ENCODE assay signal across 11 cellular contexts in the genomic region with DNA sequence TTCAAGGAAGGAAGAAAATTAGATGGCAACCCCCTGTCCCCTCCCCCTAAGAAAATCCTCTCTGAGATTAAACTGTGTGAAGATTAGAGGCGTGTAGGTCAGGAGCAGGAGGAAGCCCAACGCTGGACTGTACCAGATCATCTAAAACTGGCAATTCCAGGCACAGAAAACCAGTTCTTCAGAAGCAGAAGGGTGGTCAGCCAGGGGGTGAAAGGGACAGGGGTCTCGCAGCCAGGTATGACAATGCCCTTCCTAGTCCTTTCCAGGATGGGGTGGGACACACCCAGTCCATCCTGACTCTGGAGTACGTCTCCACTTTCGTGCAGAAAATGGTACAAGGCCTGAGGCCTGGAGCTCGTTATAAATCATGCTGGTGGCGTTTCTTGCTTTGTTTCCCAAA. TPM values are rescaled to one million over a fixed set of nuclear protein-coding genes. Genes with fewer than 3 reads are reported as not detected.
A peak's percentile ranks its signal among the peaks of the same experiment; 100 is the strongest.
DNase-seq lines count a peak whose midpoint lies in the region; ATAC-seq and TF ChIP-seq lines count a peak whose summit lies in the region.
"Had no signal": no experiment of that assay in that cellular context is flagged by ENCODE, and none has a peak within 500 bp of the region (broad histone marks: within the 10 kb centered on the region; RNA-seq: fewer than 3 reads in every experiment).

No MANE protein-coding gene starts in this region.

- CTCF ChIA-PET in activated CD4-positive, alpha-beta memory T cell treated with anti-CD3 and anti-CD28 coated beads, Interleukin-2, amount 10 ng/mL, durations not matched to agents 7 days and 5 days (lab: Charles Lee), result interaction anchor here (1.0 to 3.1 kb wide), 2 partner anchors 115 to 132 kb away, joined by 4 to 20 read pairs; no protein-coding TSS in a partner anchor

- H3K27me3 ChIP-seq in DND-41 (ENCODE audit: insufficient read depth, low read length, poor library complexity), result no peaks in the 10 kb centered on the region
- H3K27me3 ChIP-seq: pancreas had no signal

- POLR2A ChIA-PET in activated CD4-positive, alpha-beta memory T cell treated with anti-CD3 and anti-CD28 coated beads, Interleukin-2, amount 10 ng/mL, durations not matched to agents 7 days and 5 days (lab: Charles Lee), result interaction anchor here (1.0 to 7.9 kb wide), 8 partner anchors 6 to 136 kb away, joined by 3 to 333 read pairs (median 76); partner anchors contain the start of gene N4BP2
- POLR2A ChIA-PET in naive thymus-derived CD8-positive, alpha-beta T cell (lab: Charles Lee), result interaction anchor here (1.1 to 8.8 kb wide), 9 partner anchors 16 to 118 kb away, joined by 3 to 244 read pairs (median 76); no protein-coding TSS in a partner anchor

- no peak for DNase-seq in DND-41
- DNase-seq in activated CD4-positive, alpha-beta memory T cell treated with anti-CD3 and anti-CD28 coated beads, Interleukin-2, amount 10 ng/mL, durations not matched to agents 7 days and 5 days, result no peak
- DNase-seq in naive thymus-derived CD8-positive, alpha-beta T cell, result no peak
- DNase-seq in SIG-M5 treated with dmso at 0.1 percent for 504 hours (lab: John Stamatoyannopoulos, UW; ENCODE audit: unreplicated experiment), result no peak
- DNase-seq in cardiac septum (ENCODE audit: low spot score), result no peak
- DNase-seq in SW480 (ENCODE audit: low spot score), result no peak
- DNase-seq: DMS79, pancreas had no signal

- H2AFZ ChIP-seq in DND-41 (ENCODE audit: low read depth, low read length), result no peak overlapping the region

- peak overlapping the region; percentile 98 for H3K27ac ChIP-seq in DND-41 (ENCODE audit: low read length)
- H3K27ac ChIP-seq: pancreas had no signal

- no peak for TF ChIP-seq CTCF in DND-41 (IDR thresholded peaks at IDR 0.05; ENCODE audit: borderline replicate concordance, extremely low read depth, low read length, poor library complexity, severe bottlenecking)

- peaks cover 17% of the 10 kb centered on the region for H3K36me3 Mint-ChIP-seq in activated CD4-positive, alpha-beta memory T cell treated with anti-CD3 and anti-CD28 coated beads, Interleukin-2, amount 10 ng/mL, durations not matched to agents 7 days and 5 days (ENCODE audit: low read depth)
- H3K36me3 Mint-ChIP-seq in naive thymus-derived CD8-positive, alpha-beta T cell, result peaks cover 8 to 12% (median 9%) of the 10 kb centered on the region in 3 donors

- ATAC-seq in DND-41 (ENCODE audit: insufficient read depth, low read depth) (peak; percentile 2; the same call in 2 of the 3 replicates), GM21423 (IDR thresholded peaks at IDR 0.05; ENCODE audit: unreplicated experiment) (peak; percentile 0), HG02938 (IDR thresholded peaks at IDR 0.05; ENCODE audit: unreplicated experiment) (no peak)
- no peak for ATAC-seq in naive thymus-derived CD8-positive, alpha-beta T cell
- ATAC-seq: pancreas had no signal

- H3K9me3 Mint-ChIP-seq in activated CD4-positive, alpha-beta memory T cell treated with anti-CD3 and anti-CD28 coated beads, Interleukin-2, amount 10 ng/mL, durations not matched to agents 7 days and 5 days, result no peaks in the 10 kb centered on the region
- H3K9me3 Mint-ChIP-seq in naive thymus-derived CD8-positive, alpha-beta T cell, result peaks cover 0 to 5% (median 0%) of the 10 kb centered on the region in 9 donors

- peak overlapping the region; percentile 86 for H3K9ac ChIP-seq in DND-41 (ENCODE audit: low read depth, low read length)

- peaks cover 7% of the 10 kb centered on the region for H4K20me1 ChIP-seq in DND-41 (ENCODE audit: insufficient read depth, low read length)

- H3K4me2 ChIP-seq in DND-41 (ENCODE audit: insufficient read depth, low read length), result peak overlapping the region; percentile 74

- H3K9me3 ChIP-seq in DND-41 (ENCODE audit: insufficient read depth, low read length, severe bottlenecking), result no peaks in the 10 kb centered on the region
- H3K9me3 ChIP-seq: pancreas had no signal

- peaks cover 72% of the 10 kb centered on the region for H3K4me1 ChIP-seq in DND-41 (ENCODE audit: insufficient read depth, low read length)

- peaks cover 67% of the 10 kb centered on the region for H3K4me1 Mint-ChIP-seq in activated CD4-positive, alpha-beta memory T cell treated with anti-CD3 and anti-CD28 coated beads, Interleukin-2, amount 10 ng/mL, durations not matched to agents 7 days and 5 days
- peaks cover 37 to 85% (median 76%) of the 10 kb centered on the region in 4 donors for H3K4me1 Mint-ChIP-seq in naive thymus-derived CD8-positive, alpha-beta T cell

- H3K36me3 ChIP-seq in DND-41 (ENCODE audit: insufficient read depth, low read length), result peaks cover 11% of the 10 kb centered on the region
- H3K36me3 ChIP-seq: pancreas had no signal

- H3K4me3 ChIP-seq in DND-41 (ENCODE audit: low read depth in 1 of 2, low read length in 2 of 2), result peak overlapping the region; percentile 40 to 84; a peak in 3 of 4 replicates
- H3K4me3 ChIP-seq: pancreas had no signal

- no peaks in the 10 kb centered on the region for H3K27me3 Mint-ChIP-seq in activated CD4-positive, alpha-beta memory T cell treated with anti-CD3 and anti-CD28 coated beads, Interleukin-2, amount 10 ng/mL, durations not matched to agents 7 days and 5 days
- peaks cover 0 to 1% (median 0%) of the 10 kb centered on the region in 5 donors for H3K27me3 Mint-ChIP-seq in naive thymus-derived CD8-positive, alpha-beta T cell

- intact Hi-C loops in cardiac septum (cut with DNase I), result no loop called here

- H3K4me3 Mint-ChIP-seq in activated CD4-positive, alpha-beta memory T cell treated with anti-CD3 and anti-CD28 coated beads, Interleukin-2, amount 10 ng/mL, durations not matched to agents 7 days and 5 days, result peak overlapping the region; percentile 97
- H3K4me3 Mint-ChIP-seq in naive thymus-derived CD8-positive, alpha-beta T cell, result peak overlapping the region; percentile 86 to 100 (median 98)

- H3K79me2 ChIP-seq in DND-41 (ENCODE audit: insufficient read depth, low read length), result peaks cover 97% of the 10 kb centered on the region

- peak overlapping the region; percentile 99 for H3K27ac Mint-ChIP-seq in activated CD4-positive, alpha-beta memory T cell treated with anti-CD3 and anti-CD28 coated beads, Interleukin-2, amount 10 ng/mL, durations not matched to agents 7 days and 5 days
- peak overlapping the region; percentile 94 to 100 (median 99) for H3K27ac Mint-ChIP-seq in naive thymus-derived CD8-positive, alpha-beta T cell

RNA-seq across cellular contexts. Expression of gene RHOH, which starts 3.3 kb away (rescaled TPM):
- total RNA-seq in activated CD4-positive, alpha-beta memory T cell treated with anti-CD3 and anti-CD28 coated beads, Interleukin-2, amount 10 ng/mL, durations not matched to agents 7 days and 5 days, result 100 to 1,000 TPM; 125 to 126 TPM
- 100 to 1,000 TPM; 233 to 249 TPM for total RNA-seq in naive thymus-derived CD8-positive, alpha-beta T cell
- polyA plus RNA-seq in naive thymus-derived CD8-positive, alpha-beta T cell, result 100 to 1,000 TPM; 328 to 416 (median 383) TPM
- 0.78 TPM for total RNA-seq in cardiac septum
- total RNA-seq: SK-MEL-5 had no signal

Comparison
In these comparisons a context has a peak if more than half of its experiments do, and no peak if none do; other contexts are left out.
1. ATAC-seq: peak in DND-41 (single experiment) and GM21423 (single experiment); none in naive thymus-derived CD8-positive, alpha-beta T cell (0 of 2) and HG02938 (single experiment).
2. RNA of gene RHOH, which starts 3.3 kb away (total RNA-seq): 233 to 249 TPM in naive thymus-derived CD8-positive, alpha-beta T cell and 125 to 126 TPM in activated CD4-positive, alpha-beta memory T cell treated with anti-CD3 and anti-CD28 coated beads, Interleukin-2, amount 10 ng/mL, durations not matched to agents 7 days and 5 days; 0.78 TPM in cardiac septum (single experiment); every median in the first group is over 10 times any median in the second.